Comparison of ENCODE assay signal across 8 cellular contexts in genomic region chr6:16128759-16129622, GRCh38. TPM values are rescaled to one million over a fixed set of nuclear protein-coding genes. Genes with fewer than 3 reads are reported as not detected.
DNase-seq lines count a peak whose midpoint lies in the region; ATAC-seq and TF ChIP-seq lines count a peak whose summit lies in the region.

Gene MYLIP (plus strand): TSS chr6:16129086. CDS start chr6:16129323, 237 bp downstream.

- peak within 1 kb of the TSS; percentile 90; the same call in 1 of the 2 replicates for H2AFZ ChIP-seq in GM23338

- TF ChIP-seq CTCF in GM23338 (conservative IDR thresholded peaks at IDR 0.05; ENCODE audit: low read depth in 2 of 2) = peak; percentile 44 to 70

- H3K36me3 ChIP-seq in GM23338 (ENCODE audit: insufficient read depth) = no peaks in the 10 kb centered on the region; the same call in 1 of the 2 replicates

- H3K9me3 Mint-ChIP-seq in GM23338 (peaks cover 3% of the 10 kb centered on the region; the same call in 2 of the 3 replicates), naive B cell (no peaks in the 10 kb centered on the region)
- H3K9me3 Mint-ChIP-seq in activated T-helper 1 cell treated with anti-CD3 and anti-CD28 coated beads, Interleukin-12 subunit alpha, Interleukin-12 subunit beta, Interleukin-2, Interleukin-4 antibody, amounts not matched to agents 30 ng/mL and 10 ng/mL and 1 ng/mL, durations not matched to agents 14 hours and 24 hours and 36 hours = no peaks in the 10 kb centered on the region
- no peaks in the 10 kb centered on the region for H3K9me3 Mint-ChIP-seq in stimulated activated effector memory CD8-positive, alpha-beta T cell treated with anti-CD3 and anti-CD28 coated beads, Interleukin-12 subunit alpha, Interleukin-12 subunit beta, amount 100 ng/mL, for 72 hours

- peak within 1 kb of the TSS; percentile 88 for H3K4me3 ChIP-seq in GM23338

- intact Hi-C loops in activated T-helper 1 cell treated with anti-CD3 and anti-CD28 coated beads, Interleukin-12 subunit alpha, Interleukin-12 subunit beta, Interleukin-2, Interleukin-4 antibody, amounts not matched to agents 30 ng/mL and 10 ng/mL and 1 ng/mL, durations not matched to agents 14 hours and 24 hours and 36 hours (cut with micrococcal nuclease) = loop anchor here (1.0 to 2.0 kb wide), 5 partner anchors 8 to 466 kb away; partner anchors contain the start of genes DTNBP1 and GMPR

- H3K27ac ChIP-seq in GM23338 (ENCODE audit: low read depth) = no peak within 1 kb of the TSS

- peaks cover 45% of the 10 kb centered on the region for H3K79me2 ChIP-seq in GM23338 (replicated peaks; ENCODE audit: insufficient read depth)

- ATAC-seq in GM23338 = peak; percentile 87
- peak; percentile 74 to 75 for ATAC-seq in naive B cell (ENCODE audit: low read depth in 2 of 2)
- ATAC-seq in stimulated activated effector memory CD8-positive, alpha-beta T cell treated with anti-CD3 and anti-CD28 coated beads, Interleukin-12 subunit alpha, Interleukin-12 subunit beta, amount 100 ng/mL, for 72 hours = peak; percentile 91

- peak within 1 kb of the TSS; percentile 96 for H3K4me2 ChIP-seq in GM23338

- no peaks in the 10 kb centered on the region for H3K9me2 ChIP-seq in GM23338 (ENCODE audit: insufficient read depth)

- H3K27me3 ChIP-seq in GM23338 (ENCODE audit: insufficient read depth) = no peaks in the 10 kb centered on the region

- peak within 1 kb of the TSS; percentile 77; the same call in 1 of the 2 replicates for H3K27ac Mint-ChIP-seq in GM23338
- peak within 1 kb of the TSS; percentile 91 for H3K27ac Mint-ChIP-seq in activated T-helper 1 cell treated with anti-CD3 and anti-CD28 coated beads, Interleukin-12 subunit alpha, Interleukin-12 subunit beta, Interleukin-2, Interleukin-4 antibody, amounts not matched to agents 30 ng/mL and 10 ng/mL and 1 ng/mL, durations not matched to agents 14 hours and 24 hours and 36 hours
- peak within 1 kb of the TSS; percentile 93 to 99 (median 96) for H3K27ac Mint-ChIP-seq in naive B cell
- H3K27ac Mint-ChIP-seq in stimulated activated effector memory CD8-positive, alpha-beta T cell treated with anti-CD3 and anti-CD28 coated beads, Interleukin-12 subunit alpha, Interleukin-12 subunit beta, amount 100 ng/mL, for 72 hours = peak within 1 kb of the TSS; percentile 89

- H3K4me1 Mint-ChIP-seq in GM23338 (peaks cover 25% of the 10 kb centered on the region), naive B cell (peaks cover 23 to 54% (median 46%) of the 10 kb centered on the region in 3 donors)
- peaks cover 35% of the 10 kb centered on the region for H3K4me1 Mint-ChIP-seq in activated T-helper 1 cell treated with anti-CD3 and anti-CD28 coated beads, Interleukin-12 subunit alpha, Interleukin-12 subunit beta, Interleukin-2, Interleukin-4 antibody, amounts not matched to agents 30 ng/mL and 10 ng/mL and 1 ng/mL, durations not matched to agents 14 hours and 24 hours and 36 hours (ENCODE audit: low read depth)
- H3K4me1 Mint-ChIP-seq in stimulated activated effector memory CD8-positive, alpha-beta T cell treated with anti-CD3 and anti-CD28 coated beads, Interleukin-12 subunit alpha, Interleukin-12 subunit beta, amount 100 ng/mL, for 72 hours = peaks cover 18% of the 10 kb centered on the region

- peaks cover 41% of the 10 kb centered on the region for H3K36me3 Mint-ChIP-seq in GM23338 (ENCODE audit: low read depth)
- H3K36me3 Mint-ChIP-seq in activated T-helper 1 cell treated with anti-CD3 and anti-CD28 coated beads, Interleukin-12 subunit alpha, Interleukin-12 subunit beta, Interleukin-2, Interleukin-4 antibody, amounts not matched to agents 30 ng/mL and 10 ng/mL and 1 ng/mL, durations not matched to agents 14 hours and 24 hours and 36 hours (ENCODE audit: low read depth) = peaks cover 21% of the 10 kb centered on the region
- H3K36me3 Mint-ChIP-seq in naive B cell = peaks cover 7 to 10% of the 10 kb centered on the region in 2 donors
- peaks cover 47% of the 10 kb centered on the region for H3K36me3 Mint-ChIP-seq in stimulated activated effector memory CD8-positive, alpha-beta T cell treated with anti-CD3 and anti-CD28 coated beads, Interleukin-12 subunit alpha, Interleukin-12 subunit beta, amount 100 ng/mL, for 72 hours

- H3K4me3 Mint-ChIP-seq in GM23338 = peak within 1 kb of the TSS; percentile 92
- peak within 1 kb of the TSS; percentile 91 for H3K4me3 Mint-ChIP-seq in activated T-helper 1 cell treated with anti-CD3 and anti-CD28 coated beads, Interleukin-12 subunit alpha, Interleukin-12 subunit beta, Interleukin-2, Interleukin-4 antibody, amounts not matched to agents 30 ng/mL and 10 ng/mL and 1 ng/mL, durations not matched to agents 14 hours and 24 hours and 36 hours
- peak within 1 kb of the TSS; percentile 91 to 98 (median 97) for H3K4me3 Mint-ChIP-seq in naive B cell
- H3K4me3 Mint-ChIP-seq in stimulated activated effector memory CD8-positive, alpha-beta T cell treated with anti-CD3 and anti-CD28 coated beads, Interleukin-12 subunit alpha, Interleukin-12 subunit beta, amount 100 ng/mL, for 72 hours = peak within 1 kb of the TSS; percentile 85

- no peaks in the 10 kb centered on the region for H3F3A ChIP-seq in GM23338 (replicated peaks; ENCODE audit: low read depth)

- H3K27me3 Mint-ChIP-seq in GM23338 (ENCODE audit: insufficient read depth, low read depth, poor library complexity) (peaks cover 4% of the 10 kb centered on the region), naive B cell (no peaks in the 10 kb centered on the region)
- peaks cover 21% of the 10 kb centered on the region for H3K27me3 Mint-ChIP-seq in activated T-helper 1 cell treated with anti-CD3 and anti-CD28 coated beads, Interleukin-12 subunit alpha, Interleukin-12 subunit beta, Interleukin-2, Interleukin-4 antibody, amounts not matched to agents 30 ng/mL and 10 ng/mL and 1 ng/mL, durations not matched to agents 14 hours and 24 hours and 36 hours (ENCODE audit: insufficient read depth)

- DNase-seq in EL (peak; percentile 94), GM23338 (ENCODE audit: low spot score) (peak; percentile 97), LHCN-M2 (ENCODE audit: low read depth) (peak; percentile 91), RKO (ENCODE audit: low spot score) (peak; percentile 91), fibroblast of gingiva (ENCODE audit: low read depth) (peak; percentile 94), naive B cell (peak; percentile 96)
- DNase-seq in activated T-helper 1 cell treated with anti-CD3 and anti-CD28 coated beads, Interleukin-12 subunit alpha, Interleukin-12 subunit beta, Interleukin-2, Interleukin-4 antibody, amounts not matched to agents 30 ng/mL and 10 ng/mL and 1 ng/mL, durations not matched to agents 14 hours and 24 hours and 36 hours (ENCODE audit: low spot score) = peak; percentile 94
- DNase-seq in stimulated activated effector memory CD8-positive, alpha-beta T cell treated with anti-CD3 and anti-CD28 coated beads, Interleukin-12 subunit alpha, Interleukin-12 subunit beta, amount 100 ng/mL, for 72 hours (ENCODE audit: low spot score in 2 of 2) = peak; percentile 93 to 97

- H3K4me1 ChIP-seq in GM23338 (ENCODE audit: insufficient read depth) = peaks cover 28% of the 10 kb centered on the region

- H4K20me1 ChIP-seq in GM23338 (replicated peaks; ENCODE audit: insufficient read depth) = peaks cover 26% of the 10 kb centered on the region

TF ChIP-seq in GM23338, 12 proteins besides CTCF, POLR2A, EP300 and RAD21:
- TF ChIP-seq EZH2phosphoT487 (IDR thresholded peaks at IDR 0.05; ENCODE audit: unreplicated experiment) = no peak
- peak; percentile 18 for TF ChIP-seq REST (IDR thresholded peaks at IDR 0.05; ENCODE audit: unreplicated experiment)
- peak; percentile 100 for TF ChIP-seq POLR2AphosphoS5 (IDR thresholded peaks at IDR 0.05; ENCODE audit: low read depth)
TF ChIP-seq in GM23338: peak in this region for 2.

RNA-seq across cellular contexts. Expression of gene MYLIP, which starts in this region (rescaled TPM):
- 32.4 and 33.8 TPM in 2 replicates for total RNA-seq in GM23338 (2014; rRNA removed; shearing (Covaris generic))
- 26.7 and 28.7 TPM in 2 replicates for polyA plus RNA-seq in GM23338 (2016; fragmentation: Nextera tagmentation; extraction: Ambion mirVana)
- total RNA-seq in LHCN-M2 (2014; rRNA removed) = 6.5 and 9.1 TPM in 2 replicates
- 0.89 TPM for polyA plus RNA-seq in LHCN-M2 (2012)
- 20.7 and 21.9 TPM in 2 replicates for total RNA-seq in activated T-helper 1 cell treated with anti-CD3 and anti-CD28 coated beads, Interleukin-12 subunit alpha, Interleukin-12 subunit beta, Interleukin-2, Interleukin-4 antibody, amounts not matched to agents 30 ng/mL and 10 ng/mL and 1 ng/mL, durations not matched to agents 14 hours and 24 hours and 36 hours
- 100 to 1,000 TPM in 5 of 6 donors, 10 to 100 TPM in 1; 90.6 to 241 (median 177) TPM for polyA plus RNA-seq in naive B cell (ENCODE audit: low read depth in 6 of 6)
